In the genomic region with DNA sequence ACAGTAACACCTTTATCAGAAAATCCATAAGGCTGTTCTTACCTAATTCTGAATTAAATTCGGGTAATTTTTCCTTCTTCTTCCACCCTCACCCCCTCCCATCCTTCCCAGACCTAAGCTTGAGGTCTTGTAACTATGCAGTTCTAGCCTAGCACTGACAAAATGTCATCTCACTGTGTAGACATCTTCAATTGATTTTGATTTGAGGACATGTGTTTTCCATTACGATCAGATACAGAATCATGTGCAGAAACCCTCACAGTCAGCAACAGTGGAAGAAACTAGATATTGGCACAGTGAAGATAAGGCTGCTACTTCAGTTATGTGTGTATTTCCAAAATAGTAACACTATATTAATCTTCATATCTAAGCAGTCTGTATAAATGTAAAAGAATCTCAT, we compare ENCODE assay signal across 34 cellular contexts.
"Had no signal": no experiment of that assay in that cellular context is flagged by ENCODE, and none has a peak within 500 bp of the region (broad histone marks: within the 10 kb centered on the region; RNA-seq: fewer than 3 reads in every experiment).

No MANE protein-coding gene starts in this region.

- H3K9me3 Mint-ChIP-seq: activated B cell treated with CpG ODN at 0.5 μM for 24 hours; activated CD4-positive, alpha-beta memory T cell treated with anti-CD3 and anti-CD28 coated beads for 36 hours; activated CD4-positive, alpha-beta T cell treated with anti-CD3 and anti-CD28 coated beads, Interleukin-2, amount 10 ng/mL, durations not matched to agents 24 days and 14 days; activated CD8-positive, alpha-beta T cell treated with anti-CD3 and anti-CD28 coated beads for 36 hours; activated naive CD4-positive, alpha-beta T cell treated with anti-CD3 and anti-CD28 coated beads for 36 hours; activated naive CD8-positive, alpha-beta T cell treated with anti-CD3 and anti-CD28 coated beads for 36 hours; activated T-cell treated with anti-CD3 and anti-CD28 coated beads, Interleukin-2, amount 50 U/mL, for 4 hours; activated T-helper 1 cell treated with anti-CD3 and anti-CD28 coated beads, Interleukin-12 subunit alpha, Interleukin-12 subunit beta, Interleukin-2, Interleukin-4 antibody, amounts not matched to agents 30 ng/mL and 10 ng/mL and 1 ng/mL, durations not matched to agents 14 hours and 24 hours and 36 hours; activated T-helper 17 cell treated with anti-CD3 and anti-CD28 coated beads, Interleukin-2, amount 50 U/mL, for 72 hours; T-helper 1 cell treated with Interleukin-12 subunit alpha and Interleukin-12 subunit beta and Interleukin-4 antibody, amounts not matched to agents 30 μg/mL and 1 μg/mL, for 36 hours; T-helper 2 cell treated with Interferon-gamma antibody and Interleukin-4, amounts not matched to agents 5 μg/mL and 100 μg/mL, for 36 hours had no signal

- H3K4me1 Mint-ChIP-seq: activated B cell treated with CpG ODN at 0.5 μM for 24 hours; activated CD4-positive, alpha-beta T cell treated with anti-CD3 and anti-CD28 coated beads, Interleukin-2, amount 10 ng/mL, durations not matched to agents 24 days and 14 days; activated naive CD8-positive, alpha-beta T cell treated with anti-CD3 and anti-CD28 coated beads for 36 hours; activated T-helper 17 cell treated with anti-CD3 and anti-CD28 coated beads, Interleukin-2, amount 50 U/mL, for 72 hours had no signal

- FAIRE-seq: astrocyte, TTC549 had no signal

- H3K4me3 Mint-ChIP-seq: activated B cell treated with CpG ODN at 0.5 μM for 24 hours; activated CD4-positive, alpha-beta memory T cell treated with anti-CD3 and anti-CD28 coated beads for 36 hours; activated CD4-positive, alpha-beta T cell treated with anti-CD3 and anti-CD28 coated beads, Interleukin-2, amount 10 ng/mL, durations not matched to agents 24 days and 14 days; activated CD8-positive, alpha-beta T cell treated with anti-CD3 and anti-CD28 coated beads for 36 hours; activated naive CD4-positive, alpha-beta T cell treated with anti-CD3 and anti-CD28 coated beads for 36 hours; activated naive CD8-positive, alpha-beta T cell treated with anti-CD3 and anti-CD28 coated beads for 36 hours; activated T-cell treated with anti-CD3 and anti-CD28 coated beads, Interleukin-2, amount 50 U/mL, for 4 hours; activated T-cell treated with anti-CD3 and anti-CD28 coated beads, Interleukin-2, amount 50 U/mL, for 72 hours; activated T-helper 1 cell treated with anti-CD3 and anti-CD28 coated beads, Interleukin-12 subunit alpha, Interleukin-12 subunit beta, Interleukin-2, Interleukin-4 antibody, amounts not matched to agents 30 ng/mL and 10 ng/mL and 1 ng/mL, durations not matched to agents 14 hours and 24 hours and 36 hours; activated T-helper 17 cell treated with anti-CD3 and anti-CD28 coated beads, Interleukin-2, amount 50 U/mL, for 72 hours; T-helper 1 cell treated with Interleukin-12 subunit alpha and Interleukin-12 subunit beta and Interleukin-4 antibody, amounts not matched to agents 30 μg/mL and 1 μg/mL, for 36 hours; T-helper 2 cell treated with Interferon-gamma antibody and Interleukin-4, amounts not matched to agents 5 μg/mL and 100 μg/mL, for 36 hours had no signal

- H3K27me3 Mint-ChIP-seq: activated B cell treated with CpG ODN at 0.5 μM for 24 hours; activated CD4-positive, alpha-beta memory T cell treated with anti-CD3 and anti-CD28 coated beads for 36 hours; activated CD4-positive, alpha-beta T cell treated with anti-CD3 and anti-CD28 coated beads, Interleukin-2, amount 10 ng/mL, durations not matched to agents 24 days and 14 days; activated CD8-positive, alpha-beta T cell treated with anti-CD3 and anti-CD28 coated beads for 36 hours; activated naive CD8-positive, alpha-beta T cell treated with anti-CD3 and anti-CD28 coated beads for 36 hours; activated T-helper 17 cell treated with anti-CD3 and anti-CD28 coated beads, Interleukin-2, amount 50 U/mL, for 72 hours had no signal

- ATAC-seq: activated CD8-positive, alpha-beta T cell treated with anti-CD3 and anti-CD28 coated beads for 36 hours; activated naive CD4-positive, alpha-beta T cell treated with anti-CD3 and anti-CD28 coated beads, Interleukin-2, amount 50 U/mL, for 72 hours; activated T-cell treated with anti-CD3 and anti-CD28 coated beads, Interleukin-2, amount 50 U/mL, for 4 hours; activated T-cell treated with anti-CD3 and anti-CD28 coated beads, Interleukin-2, amount 50 U/mL, for 72 hours; activated T-helper 17 cell treated with anti-CD3 and anti-CD28 coated beads, Interleukin-2, amount 50 U/mL, for 72 hours; body of pancreas had no signal

- H3K27ac Mint-ChIP-seq: activated B cell treated with CpG ODN at 0.5 μM for 24 hours; activated CD4-positive, alpha-beta memory T cell treated with anti-CD3 and anti-CD28 coated beads for 36 hours; activated CD4-positive, alpha-beta T cell treated with anti-CD3 and anti-CD28 coated beads, Interleukin-2, amount 10 ng/mL, durations not matched to agents 24 days and 14 days; activated CD8-positive, alpha-beta T cell treated with anti-CD3 and anti-CD28 coated beads for 36 hours; activated naive CD4-positive, alpha-beta T cell treated with anti-CD3 and anti-CD28 coated beads for 36 hours; activated naive CD4-positive, alpha-beta T cell treated with anti-CD3 and anti-CD28 coated beads, Interleukin-2, amount 50 U/mL, for 72 hours; activated naive CD8-positive, alpha-beta T cell treated with anti-CD3 and anti-CD28 coated beads for 36 hours; activated T-cell treated with anti-CD3 and anti-CD28 coated beads, Interleukin-2, amount 50 U/mL, for 72 hours; activated T-helper 1 cell treated with anti-CD3 and anti-CD28 coated beads, Interleukin-12 subunit alpha, Interleukin-12 subunit beta, Interleukin-2, Interleukin-4 antibody, amounts not matched to agents 30 ng/mL and 10 ng/mL and 1 ng/mL, durations not matched to agents 14 hours and 24 hours and 36 hours; activated T-helper 17 cell treated with anti-CD3 and anti-CD28 coated beads, Interleukin-2, amount 50 U/mL, for 72 hours; T-helper 1 cell treated with Interleukin-12 subunit alpha and Interleukin-12 subunit beta and Interleukin-4 antibody, amounts not matched to agents 30 μg/mL and 1 μg/mL, for 36 hours; T-helper 2 cell treated with Interferon-gamma antibody and Interleukin-4, amounts not matched to agents 5 μg/mL and 100 μg/mL, for 36 hours had no signal

- DNase-seq: activated B cell treated with CpG ODN at 0.5 μM for 24 hours; activated CD4-positive, alpha-beta memory T cell treated with anti-CD3 and anti-CD28 coated beads for 36 hours; activated CD4-positive, alpha-beta T cell treated with anti-CD3 and anti-CD28 coated beads for 4 hours; activated CD4-positive, alpha-beta T cell treated with anti-CD3 and anti-CD28 coated beads, Interleukin-2, amount 10 ng/mL, durations not matched to agents 24 days and 14 days; activated CD4-positive, alpha-beta T cell treated with anti-CD3 and anti-CD28 coated beads, Interleukin-2, amount 50 U/mL, for 1 hour; activated CD4-positive, alpha-beta T cell treated with anti-CD3 and anti-CD28 coated beads, Interleukin-2, amount 50 U/mL, for 4 hours; activated CD4-positive, CD25-positive, alpha-beta regulatory T cell treated with anti-CD3 and anti-CD28 coated beads, Interleukin-2, amount 50 U/mL, for 72 hours; activated CD8-positive, alpha-beta memory T cell treated with anti-CD3 and anti-CD28 coated beads, Interleukin-2, amount 50 U/mL, for 4 hours; activated CD8-positive, alpha-beta T cell treated with anti-CD3 and anti-CD28 coated beads for 36 hours; activated effector memory CD4-positive, alpha-beta T cell treated with anti-CD3 and anti-CD28 coated beads, Interleukin-2, amount 50 U/mL, for 16 hours; activated gamma-delta T cell treated with Interleukin-2 at 50 U/mL for 16 hours; activated naive CD4-positive, alpha-beta T cell; activated naive CD4-positive, alpha-beta T cell treated with anti-CD3 and anti-CD28 coated beads for 36 hours; activated naive CD4-positive, alpha-beta T cell treated with anti-CD3 and anti-CD28 coated beads, Interleukin-2, amount 50 U/mL, for 16 hours; activated naive CD8-positive, alpha-beta T cell treated with anti-CD3 and anti-CD28 coated beads for 36 hours; activated T-cell treated with anti-CD3 and anti-CD28 coated beads for 4 hours; activated T-cell treated with anti-CD3 and anti-CD28 coated beads, Interleukin-2, amount 50 U/mL, for 1 hour; activated T-cell treated with anti-CD3 and anti-CD28 coated beads, Interleukin-2, amount 50 U/mL, for 4 hours; activated T-cell treated with anti-CD3 and anti-CD28 coated beads, Interleukin-2, amount 50 U/mL, for 72 hours; adrenal gland; amniotic stem cell; aorta; body of pancreas; brain microvascular endothelial cell; central memory CD4-positive, alpha-beta T cell; T-helper 2 cell; T-helper 9 cell had no signal

- H3K36me3 Mint-ChIP-seq: activated CD4-positive, alpha-beta memory T cell treated with anti-CD3 and anti-CD28 coated beads for 36 hours; activated naive CD4-positive, alpha-beta T cell treated with anti-CD3 and anti-CD28 coated beads, Interleukin-2, amount 50 U/mL, for 72 hours; activated naive CD8-positive, alpha-beta T cell treated with anti-CD3 and anti-CD28 coated beads for 36 hours had no signal
